Comparison of ENCODE assay signal across 10 cellular contexts in genomic region chr16:28187595-28188004, GRCh38. TPM values are rescaled to one million over a fixed set of nuclear protein-coding genes. Genes with fewer than 3 reads are reported as not detected.
DNase-seq lines count a peak whose midpoint lies in the region; ATAC-seq and TF ChIP-seq lines count a peak whose summit lies in the region.
"Had no signal": no experiment of that assay in that cellular context is flagged by ENCODE, and none has a peak within 500 bp of the region (broad histone marks: within the 10 kb centered on the region; RNA-seq: fewer than 3 reads in every experiment).

No MANE protein-coding gene starts in this region.

- H3K36me3 Mint-ChIP-seq in activated T-cell treated with anti-CD3 and anti-CD28 coated beads, Interleukin-2, amount 50 U/mL, for 4 hours (ENCODE audit: insufficient read depth), result peaks cover 19% of the 10 kb centered on the region
- H3K36me3 Mint-ChIP-seq in activated T-helper 1 cell treated with anti-CD3 and anti-CD28 coated beads, Interleukin-12 subunit alpha, Interleukin-12 subunit beta, Interleukin-2, Interleukin-4 antibody, amounts not matched to agents 30 ng/mL and 10 ng/mL and 1 ng/mL, durations not matched to agents 14 hours and 24 hours and 36 hours (ENCODE audit: low read depth), result peaks cover 36% of the 10 kb centered on the region
- peaks cover 75% of the 10 kb centered on the region for H3K36me3 Mint-ChIP-seq in stimulated activated naive CD8-positive, alpha-beta T cell treated with anti-CD3 and anti-CD28 coated beads, Interleukin-15, Interleukin-2, amounts not matched to agents 100 ng/mL and 50 ng/mL, for 24 hours (ENCODE audit: low read depth)

- 80 to 83% methylated on average over 2 of the region's 2 CpGs for WGBS in gastroesophageal sphincter (ENCODE audit: low coverage in 1 of 2), 2 donors

- H3K27ac Mint-ChIP-seq in activated T-helper 1 cell treated with anti-CD3 and anti-CD28 coated beads, Interleukin-12 subunit alpha, Interleukin-12 subunit beta, Interleukin-2, Interleukin-4 antibody, amounts not matched to agents 30 ng/mL and 10 ng/mL and 1 ng/mL, durations not matched to agents 14 hours and 24 hours and 36 hours, result peak overlapping the region; percentile 88
- peak overlapping the region; percentile 89 for H3K27ac Mint-ChIP-seq in stimulated activated naive CD8-positive, alpha-beta T cell treated with anti-CD3 and anti-CD28 coated beads, Interleukin-15, Interleukin-2, amounts not matched to agents 100 ng/mL and 50 ng/mL, for 24 hours

- no peak for DNase-seq in activated T-cell treated with anti-CD3 and anti-CD28 coated beads, Interleukin-2, amount 50 U/mL, for 4 hours
- DNase-seq in activated T-cell treated with anti-CD3 and anti-CD28 coated beads for 4 hours (no peak), H7 (no peak)
- DNase-seq in activated T-helper 1 cell treated with anti-CD3 and anti-CD28 coated beads, Interleukin-12 subunit alpha, Interleukin-12 subunit beta, Interleukin-2, Interleukin-4 antibody, amounts not matched to agents 30 ng/mL and 10 ng/mL and 1 ng/mL, durations not matched to agents 14 hours and 24 hours and 36 hours (ENCODE audit: low spot score), result no peak
- DNase-seq: NCI-H2171 treated with DMSO at 0.1 percent for 48 hours, occipital lobe had no signal

- no peak overlapping the region for H3K4me3 ChIP-seq in gastroesophageal sphincter
- no peak overlapping the region for H3K4me3 ChIP-seq in H7 (ENCODE audit: insufficient read depth, low read depth, low read length)

- no peak for TF ChIP-seq CTCF in gastroesophageal sphincter (IDR thresholded peaks at IDR 0.05)

- H3K36me3 ChIP-seq in gastroesophageal sphincter (no peaks in the 10 kb centered on the region), H7 (replicated peaks; ENCODE audit: control insufficient read depth, insufficient read depth, low read length) (no peaks in the 10 kb centered on the region)

- peaks cover 0 to 73% (median 5%) of the 10 kb centered on the region in 3 donors for H3K4me1 ChIP-seq in gastroesophageal sphincter

- H3K4me1 Mint-ChIP-seq in activated T-cell treated with anti-CD3 and anti-CD28 coated beads, Interleukin-2, amount 50 U/mL, for 4 hours (ENCODE audit: low read depth), result peaks cover 90% of the 10 kb centered on the region
- H3K4me1 Mint-ChIP-seq in activated T-helper 1 cell treated with anti-CD3 and anti-CD28 coated beads, Interleukin-12 subunit alpha, Interleukin-12 subunit beta, Interleukin-2, Interleukin-4 antibody, amounts not matched to agents 30 ng/mL and 10 ng/mL and 1 ng/mL, durations not matched to agents 14 hours and 24 hours and 36 hours (ENCODE audit: low read depth), result peaks cover 93% of the 10 kb centered on the region
- H3K4me1 Mint-ChIP-seq in stimulated activated naive CD8-positive, alpha-beta T cell treated with anti-CD3 and anti-CD28 coated beads, Interleukin-15, Interleukin-2, amounts not matched to agents 100 ng/mL and 50 ng/mL, for 24 hours (ENCODE audit: low read depth), result peaks cover 97% of the 10 kb centered on the region

- TF ChIP-seq POLR2A in gastroesophageal sphincter (IDR thresholded peaks at IDR 0.05), result no peak

- no peaks in the 10 kb centered on the region for H3K27me3 ChIP-seq in gastroesophageal sphincter
- H3K27me3 ChIP-seq in H7 (ENCODE audit: control insufficient read depth, insufficient read depth, low read length), result no peaks in the 10 kb centered on the region

- H3K27me3 Mint-ChIP-seq in activated T-cell treated with anti-CD3 and anti-CD28 coated beads, Interleukin-2, amount 50 U/mL, for 4 hours (ENCODE audit: low read depth), result no peaks in the 10 kb centered on the region
- no peaks in the 10 kb centered on the region for H3K27me3 Mint-ChIP-seq in activated T-helper 1 cell treated with anti-CD3 and anti-CD28 coated beads, Interleukin-12 subunit alpha, Interleukin-12 subunit beta, Interleukin-2, Interleukin-4 antibody, amounts not matched to agents 30 ng/mL and 10 ng/mL and 1 ng/mL, durations not matched to agents 14 hours and 24 hours and 36 hours (ENCODE audit: insufficient read depth)
- H3K27me3 Mint-ChIP-seq in stimulated activated naive CD8-positive, alpha-beta T cell treated with anti-CD3 and anti-CD28 coated beads, Interleukin-15, Interleukin-2, amounts not matched to agents 100 ng/mL and 50 ng/mL, for 24 hours, result no peaks in the 10 kb centered on the region

- peak overlapping the region; percentile 53 for H3K4me3 Mint-ChIP-seq in activated T-cell treated with anti-CD3 and anti-CD28 coated beads, Interleukin-2, amount 50 U/mL, for 4 hours
- peak overlapping the region; percentile 54 for H3K4me3 Mint-ChIP-seq in activated T-helper 1 cell treated with anti-CD3 and anti-CD28 coated beads, Interleukin-12 subunit alpha, Interleukin-12 subunit beta, Interleukin-2, Interleukin-4 antibody, amounts not matched to agents 30 ng/mL and 10 ng/mL and 1 ng/mL, durations not matched to agents 14 hours and 24 hours and 36 hours
- peak overlapping the region; percentile 75 for H3K4me3 Mint-ChIP-seq in stimulated activated naive CD8-positive, alpha-beta T cell treated with anti-CD3 and anti-CD28 coated beads, Interleukin-15, Interleukin-2, amounts not matched to agents 100 ng/mL and 50 ng/mL, for 24 hours

- H3K9me3 ChIP-seq in gastroesophageal sphincter, result no peaks in the 10 kb centered on the region

- peak; percentile 40 to 58 for ATAC-seq in activated T-cell treated with anti-CD3 and anti-CD28 coated beads, Interleukin-2, amount 50 U/mL, for 4 hours
- ATAC-seq in HG03108 (IDR thresholded peaks at IDR 0.05; ENCODE audit: unreplicated experiment) (peak; percentile 45), HG03439 (IDR thresholded peaks at IDR 0.05; ENCODE audit: unreplicated experiment) (no peak), gastroesophageal sphincter (no peak)

- H3K9me3 Mint-ChIP-seq in activated T-cell treated with anti-CD3 and anti-CD28 coated beads, Interleukin-2, amount 50 U/mL, for 4 hours, result peaks cover 8% of the 10 kb centered on the region
- peaks cover 4% of the 10 kb centered on the region for H3K9me3 Mint-ChIP-seq in activated T-helper 1 cell treated with anti-CD3 and anti-CD28 coated beads, Interleukin-12 subunit alpha, Interleukin-12 subunit beta, Interleukin-2, Interleukin-4 antibody, amounts not matched to agents 30 ng/mL and 10 ng/mL and 1 ng/mL, durations not matched to agents 14 hours and 24 hours and 36 hours
- H3K9me3 Mint-ChIP-seq in stimulated activated naive CD8-positive, alpha-beta T cell treated with anti-CD3 and anti-CD28 coated beads, Interleukin-15, Interleukin-2, amounts not matched to agents 100 ng/mL and 50 ng/mL, for 24 hours, result no peaks in the 10 kb centered on the region

- H3K27ac ChIP-seq in gastroesophageal sphincter, result no peak overlapping the region

- no peak for TF ChIP-seq EP300 in gastroesophageal sphincter (IDR thresholded peaks at IDR 0.05)

- intact Hi-C loops in activated T-helper 1 cell treated with anti-CD3 and anti-CD28 coated beads, Interleukin-12 subunit alpha, Interleukin-12 subunit beta, Interleukin-2, Interleukin-4 antibody, amounts not matched to agents 30 ng/mL and 10 ng/mL and 1 ng/mL, durations not matched to agents 14 hours and 24 hours and 36 hours (cut with micrococcal nuclease), result loop anchor here (1.0 kb wide), 3 partner anchors 21 to 46 kb away; no protein-coding TSS in a partner anchor

RNA-seq across cellular contexts. Expression of gene XPO6, which starts 24.2 kb away (rescaled TPM):
- 100 to 1,000 TPM; 291 to 305 (median 303) TPM for total RNA-seq in activated T-cell treated with anti-CD3 and anti-CD28 coated beads, Interleukin-2, amount 50 U/mL, for 4 hours
- 213 and 225 TPM in 2 replicates for total RNA-seq in activated T-helper 1 cell treated with anti-CD3 and anti-CD28 coated beads, Interleukin-12 subunit alpha, Interleukin-12 subunit beta, Interleukin-2, Interleukin-4 antibody, amounts not matched to agents 30 ng/mL and 10 ng/mL and 1 ng/mL, durations not matched to agents 14 hours and 24 hours and 36 hours
- 10 to 100 TPM; 35.3 to 80.2 (median 66.8) TPM for total RNA-seq in gastroesophageal sphincter
- total RNA-seq in H7 (2014; rRNA removed; shearing (Covaris generic)), result 159 and 188 TPM in 2 replicates

Comparison
In these comparisons a context has a peak if more than half of its experiments do, and no peak if none do; other contexts are left out.
1. ATAC-seq: peak in activated T-cell treated with anti-CD3 and anti-CD28 coated beads, Interleukin-2, amount 50 U/mL, for 4 hours (2 of 2) and HG03108 (single experiment); none in HG03439 (single experiment) and gastroesophageal sphincter (single experiment).
2. Peak in every context shown above with its lines, with median percentiles within 50 percentile points of each other: H3K4me3 Mint-ChIP-seq.